Comparison of ENCODE assay signal across 8 cellular contexts in genomic region chr6:52361347-52361944, GRCh38. TPM values are rescaled to one million over a fixed set of nuclear protein-coding genes. Genes with fewer than 3 reads are reported as not detected.
DNase-seq lines count a peak whose midpoint lies in the region; ATAC-seq and TF ChIP-seq lines count a peak whose summit lies in the region.

No MANE protein-coding gene starts in this region.

- ATAC-seq in HG03045 (IDR thresholded peaks at IDR 0.05; ENCODE audit: unreplicated experiment), result peak; percentile 14

- peaks cover 33% of the 10 kb centered on the region for H3K27me3 Mint-ChIP-seq in endodermal cell (ENCODE audit: insufficient read depth)

- H3K4me3 ChIP-seq in WERI-Rb-1 (ENCODE audit: low read depth, low read length) (peak overlapping the region; percentile 67), endodermal cell (ENCODE audit: low read length) (peak overlapping the region; percentile 84), vagina (peak overlapping the region; percentile 87 to 89)

- 30 to 36% methylated on average over 5 to 18 of the region's 18 CpGs for WGBS in endodermal cell (ENCODE audit: insufficient coverage in 1 of 2, insufficient read length in 1 of 2), 2 experiments

- peaks cover 7% of the 10 kb centered on the region for H3K4me1 Mint-ChIP-seq in endodermal cell

- H3K4me1 ChIP-seq in endodermal cell (ENCODE audit: control insufficient read depth, insufficient read depth, low read length), result no peaks in the 10 kb centered on the region
- H3K4me1 ChIP-seq in vagina, result peaks cover 26% of the 10 kb centered on the region

- intact Hi-C loops in vagina (cut with DNase I), result no loop called here

- no peaks in the 10 kb centered on the region for H3K9me3 Mint-ChIP-seq in endodermal cell

- H3K36me3 Mint-ChIP-seq in endodermal cell (ENCODE audit: low read depth), result no peaks in the 10 kb centered on the region

- H3K27ac Mint-ChIP-seq in endodermal cell, result peak overlapping the region; percentile 24

- no peak for TF ChIP-seq CTCF in GM10266 (IDR thresholded peaks at IDR 0.05; ENCODE audit: control insufficient read depth, insufficient read depth, low read depth, missing control alignments)
- no peak for TF ChIP-seq CTCF in WERI-Rb-1 (IDR thresholded peaks at IDR 0.05; ENCODE audit: low read depth, low read length)
- TF ChIP-seq CTCF in endodermal cell (conservative IDR thresholded peaks at IDR 0.05), result no peak
- TF ChIP-seq CTCF in vagina (IDR thresholded peaks at IDR 0.05), result no peak

- peak; percentile 38 for DNase-seq in GM10266 (ENCODE audit: extremely low spot score)
- peak; percentile 21 for DNase-seq in WERI-Rb-1
- DNase-seq in endodermal cell, result peak; percentile 51
- DNase-seq in myocyte (ENCODE audit: low read depth), result peak; percentile 76
- DNase-seq in vagina (ENCODE audit: extremely low spot score in 2 of 2), result no peak
- DNase-seq in NCI-H510A (lab: John Stamatoyannopoulos, UW), result no peak
- DNase-seq in NCI-H1436 treated with DMSO at 0.1 percent for 48 hours (lab: John Stamatoyannopoulos, UW), result no peak

- no peaks in the 10 kb centered on the region; the same call in 1 of the 2 replicates for H3K36me3 ChIP-seq in WERI-Rb-1
- H3K36me3 ChIP-seq in endodermal cell (ENCODE audit: control insufficient read depth, insufficient read depth, low read length), result no peaks in the 10 kb centered on the region
- H3K36me3 ChIP-seq in vagina, result no peaks in the 10 kb centered on the region

- no peak for TF ChIP-seq POLR2A in vagina (IDR thresholded peaks at IDR 0.05)

- no peaks in the 10 kb centered on the region for H3K9me3 ChIP-seq in WERI-Rb-1 (ENCODE audit: severe bottlenecking)
- H3K9me3 ChIP-seq in endodermal cell (ENCODE audit: control insufficient read depth, low read length), result no peaks in the 10 kb centered on the region
- no peaks in the 10 kb centered on the region for H3K9me3 ChIP-seq in vagina

- H3K4me3 Mint-ChIP-seq in endodermal cell, result peak overlapping the region; percentile 87

- H3K9ac ChIP-seq in endodermal cell (ENCODE audit: extremely low read depth, low read length, poor library complexity, severe bottlenecking), result no peak overlapping the region

- H3K27ac ChIP-seq in WERI-Rb-1 (peak overlapping the region; percentile 60), endodermal cell (ENCODE audit: low read depth, low read length) (no peak overlapping the region), vagina (peak overlapping the region; percentile 89)

- no peaks in the 10 kb centered on the region for H3K27me3 ChIP-seq in WERI-Rb-1 (ENCODE audit: insufficient read depth, low read depth, severe bottlenecking)
- peaks cover 43% of the 10 kb centered on the region for H3K27me3 ChIP-seq in endodermal cell (ENCODE audit: control insufficient read depth, insufficient read depth, low read length, poor library complexity, severe bottlenecking)
- H3K27me3 ChIP-seq in vagina, result no peaks in the 10 kb centered on the region

RNA-seq across cellular contexts. Expression of gene PAQR8, which starts 0.5 kb away (rescaled TPM):
- 1 to 10 TPM; 5.9 to 6.7 TPM for total RNA-seq in endodermal cell
- polyA plus RNA-seq in endodermal cell (2013, experiment 1 of 2), result 11.0 TPM
- polyA plus RNA-seq in endodermal cell (2013, experiment 2 of 2), result 11.9 TPM
- total RNA-seq in myocyte, result 1.9 and 2.7 TPM in 2 replicates
- 1.5 TPM for polyA plus RNA-seq in myocyte (2012)
- 8.8 TPM for total RNA-seq in vagina

RNA-seq across cellular contexts. Expression of gene EFHC1, which starts 58.7 kb away (rescaled TPM):
- total RNA-seq in endodermal cell (10 to 100 TPM; 26.4 to 46.4 TPM), myocyte (47.2 and 47.5 TPM in 2 replicates), vagina (27.0 TPM)
- 49.7 TPM for polyA plus RNA-seq in endodermal cell (2013, experiment 1 of 2)
- 49.3 TPM for polyA plus RNA-seq in endodermal cell (2013, experiment 2 of 2)
- polyA plus RNA-seq in myocyte (2012), result 31.0 TPM

Comparison
In these comparisons a context has a peak if more than half of its experiments do, and no peak if none do; other contexts are left out.
1. DNase-seq: peak in GM10266 (single experiment), WERI-Rb-1 (single experiment), endodermal cell (single experiment) and myocyte (single experiment); none in vagina (0 of 2), NCI-H510A (single experiment) and NCI-H1436 treated with DMSO at 0.1 percent for 48 hours (single experiment).
2. Peak in every context shown above with its lines, with median percentiles within 50 percentile points of each other: H3K4me3 ChIP-seq.